8 cellular contexts compared by ENCODE assay signal in the genomic region with DNA sequence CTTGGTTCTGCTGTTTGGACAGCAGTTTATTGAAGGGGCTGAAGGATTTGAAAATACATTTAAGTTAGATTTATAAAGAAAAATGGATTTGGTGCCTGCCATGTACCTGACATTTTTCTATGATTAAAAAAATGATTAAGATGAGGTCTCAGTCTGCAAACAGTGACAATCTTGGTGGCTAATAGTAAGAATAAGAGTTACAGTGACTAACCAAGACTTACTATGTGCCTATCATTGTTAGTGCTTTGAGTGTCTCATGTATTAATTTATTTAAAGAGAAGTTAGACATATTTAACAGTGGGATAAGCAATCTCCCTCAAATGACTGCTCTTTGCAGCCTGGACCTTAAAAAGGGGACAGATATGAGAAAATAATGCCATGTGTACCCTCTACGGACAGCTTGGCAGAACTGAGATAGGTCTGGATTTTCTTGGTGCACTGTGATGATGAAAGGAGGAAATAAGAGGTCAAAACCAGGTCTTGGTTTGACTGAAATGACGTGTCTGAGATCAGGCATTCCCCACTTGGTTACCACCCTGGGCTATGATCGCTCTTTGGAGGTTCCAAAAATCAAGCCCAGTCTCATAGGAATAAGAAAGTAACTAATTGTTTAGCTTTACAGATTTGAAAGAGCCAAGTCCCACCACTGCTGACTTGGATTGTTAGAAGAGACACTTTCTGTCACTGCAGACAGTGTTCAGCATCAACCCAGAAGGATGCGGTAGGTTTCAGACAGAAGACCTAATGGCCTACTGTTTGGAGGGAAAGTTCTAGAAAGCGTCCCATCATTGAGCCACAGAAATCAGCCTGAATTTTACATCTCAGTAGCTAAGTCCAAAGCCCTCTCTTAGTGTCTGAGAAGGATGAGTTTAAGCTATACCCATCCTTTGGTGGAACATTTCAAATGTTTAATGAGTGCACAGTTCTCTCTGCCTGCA. TPM values are rescaled to one million over a fixed set of nuclear protein-coding genes. Genes with fewer than 3 reads are reported as not detected.
DNase-seq lines count a peak whose midpoint lies in the region; ATAC-seq and TF ChIP-seq lines count a peak whose summit lies in the region.

No MANE protein-coding gene starts in this region.

- DNase-seq in GM10248 (ENCODE audit: extremely low spot score): peak; percentile 60
- DNase-seq in dermis blood vessel endothelial cell: peak; percentile 35
- DNase-seq in HK-2 (ENCODE audit: unreplicated experiment): no peak
- no peak for DNase-seq in glomerular visceral epithelial cell (ENCODE audit: extremely low spot score)
- DNase-seq in MG63: no peak
- DNase-seq in aorta: no peak

- H3K9me3 ChIP-seq in MG63: peaks cover 16% of the 10 kb centered on the region
- no peaks in the 10 kb centered on the region for H3K9me3 ChIP-seq in aorta (ENCODE audit: control insufficient read depth, low read length)

- H3K4me3 ChIP-seq in MG63 (no peak overlapping the region), aorta (ENCODE audit: low read length in 2 of 2) (no peak overlapping the region)

- TF ChIP-seq CTCF in GM10248 (IDR thresholded peaks at IDR 0.05; ENCODE audit: control extremely low read depth, extremely low read depth, low read depth, missing control alignments): no peak

- intact Hi-C loops in aorta (cut with DNase I): no loop called here

- CTCF ChIA-PET in GM10248 (lab: Yijun Ruan, JAX): interaction anchor here (1.2 to 2.5 kb wide), 4 partner anchors 10 to 33 kb away, joined by 3 to 9 read pairs (median 5); no protein-coding TSS in a partner anchor

- no peak overlapping the region for H3K27ac ChIP-seq in aorta (ENCODE audit: low read depth in 1 of 2, low read length in 2 of 2)

- H3K4me1 ChIP-seq in aorta (ENCODE audit: control insufficient read depth in 1 of 2, insufficient read depth in 2 of 2, low read length in 2 of 2): no peaks in the 10 kb centered on the region

- H3K36me3 ChIP-seq in MG63 (peaks cover 9% of the 10 kb centered on the region), aorta (ENCODE audit: control insufficient read depth in 1 of 2, insufficient read depth in 2 of 2, low read length in 1 of 2) (peaks cover 0 to 2% of the 10 kb centered on the region in 2 donors)

- H3K27me3 ChIP-seq in MG63: no peaks in the 10 kb centered on the region
- H3K27me3 ChIP-seq in aorta (ENCODE audit: control insufficient read depth in 1 of 2, insufficient read depth in 2 of 2, low read length in 1 of 2): no peaks in the 10 kb centered on the region

- POLR2A ChIA-PET in GM10248 (lab: Yijun Ruan, JAX): no interaction called here

- WGBS in aorta, 2 donors: 74 to 78% methylated on average over 5 of the region's 5 CpGs

- ATAC-seq in GM21367 (IDR thresholded peaks at IDR 0.05; ENCODE audit: unreplicated experiment) (peak; percentile 56), HG03521 (IDR thresholded peaks at IDR 0.05; ENCODE audit: unreplicated experiment) (peak; percentile 55), aorta (ENCODE audit: low FRiP score) (no peak)

RNA-seq across cellular contexts. Expression of gene CASP7, which starts 2.1 kb away (rescaled TPM):
- total RNA-seq in dermis blood vessel endothelial cell (64.5 and 71.8 TPM in 2 replicates), aorta (10 to 100 TPM; 17.6 to 22.2 TPM)
- 30.7 and 48.5 TPM in 2 replicates for total RNA-seq in MG63 (2014; rRNA removed; shearing (Covaris generic); ENCODE audit: low replicate concordance)
- 10 to 100 TPM; 16.5 to 35.2 TPM for polyA plus RNA-seq in aorta

RNA-seq across cellular contexts. Expression of gene NRAP, which starts 18.0 kb away (rescaled TPM):
- total RNA-seq in dermis blood vessel endothelial cell (not detected in 2 replicates), aorta (not detected)
- total RNA-seq in MG63 (2014; rRNA removed; shearing (Covaris generic); ENCODE audit: low replicate concordance): not detected in 2 replicates
- under 1 TPM; 0.03 to 0.88 TPM for polyA plus RNA-seq in aorta

Comparison
In these comparisons a context has a peak if more than half of its experiments do, and no peak if none do; other contexts are left out.
1. DNase-seq: peak in GM10248 (single experiment) and dermis blood vessel endothelial cell (single experiment); none in HK-2 (single experiment), glomerular visceral epithelial cell (single experiment), MG63 (single experiment) and aorta (0 of 2).